ENCODE assay signal across 8 cellular contexts in the genomic region with DNA sequence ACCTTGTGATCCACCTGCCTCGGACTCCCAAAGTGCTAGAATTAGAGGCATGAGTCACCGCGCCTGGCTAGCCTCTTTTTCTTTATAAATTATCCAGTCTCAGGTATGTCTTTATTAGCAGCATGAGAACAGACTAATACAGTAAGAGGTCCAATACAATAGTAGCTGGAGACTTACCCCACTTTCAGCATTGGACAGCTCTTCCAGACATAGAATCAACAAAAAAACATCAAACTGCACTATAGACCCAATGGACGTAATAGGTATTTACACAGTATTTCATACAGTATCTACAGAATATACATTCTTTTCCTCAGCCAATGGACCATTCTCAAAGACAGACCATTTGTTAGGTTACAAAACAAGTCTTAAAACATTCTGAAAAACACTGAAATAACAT.
"Had no signal": no experiment of that assay in that cellular context is flagged by ENCODE, and none has a peak within 500 bp of the region (broad histone marks: within the 10 kb centered on the region; RNA-seq: fewer than 3 reads in every experiment).

No MANE protein-coding gene starts in this region.

- H3K36me3 ChIP-seq: HAP-1 had no signal

- H3K9ac ChIP-seq: GM23248 had no signal

- ATAC-seq: HCT116, K562 had no signal

- H3K27ac ChIP-seq: GM23248 had no signal

- DNase-seq: GM23248, GOT3, H7, KG1 had no signal

- H2AFZ ChIP-seq: GM23248 had no signal

- FAIRE-seq: HTR-8/SVneo, K562 had no signal

- H3K4me3 ChIP-seq: GM23248, HAP-1, K562 had no signal
